ENCODE assay signal across 18 cellular contexts in genomic region chr16:49605536-49606241, GRCh38.
DNase-seq lines count a peak whose midpoint lies in the region; TF ChIP-seq lines count a peak whose summit lies in the region.
"Had no signal": no experiment of that assay in that cellular context is flagged by ENCODE, and none has a peak within 500 bp of the region (broad histone marks: within the 10 kb centered on the region; RNA-seq: fewer than 3 reads in every experiment).

No MANE protein-coding gene starts in this region.

- H3K27ac ChIP-seq in BLaER1 (peak overlapping the region; percentile 71), neural progenitor cell (no peak overlapping the region)
- H3K27ac ChIP-seq: 22Rv1, HL-60 had no signal

- H3K36me3 Mint-ChIP-seq in neural progenitor cell = peaks cover 15% of the 10 kb centered on the region
- H3K36me3 Mint-ChIP-seq in T-helper 2 cell treated with Interferon-gamma antibody and Interleukin-4, amounts not matched to agents 5 μg/mL and 100 μg/mL, for 36 hours (ENCODE audit: low read depth) = no peaks in the 10 kb centered on the region
- H3K36me3 Mint-ChIP-seq: CD4-positive, alpha-beta memory T cell had no signal

- H3K4me1 ChIP-seq in BLaER1 (peaks cover 90% of the 10 kb centered on the region), neural progenitor cell (peaks cover 16% of the 10 kb centered on the region)

- H4K20me1 ChIP-seq in BLaER1 = no peaks in the 10 kb centered on the region
- peaks cover 57% of the 10 kb centered on the region for H4K20me1 ChIP-seq in neural progenitor cell (ENCODE audit: low read depth)

- DNase-seq in NCI-H146 treated with DMSO at 0.1 percent for 48 hours (lab: John Stamatoyannopoulos, UW; ENCODE audit: unreplicated experiment) = peak; percentile 5
- DNase-seq in NCI-H146 (lab: John Stamatoyannopoulos, UW) = no peak
- DNase-seq in ecto neural progenitor cell (ENCODE audit: low spot score) = peak; percentile 32
- no peak for DNase-seq in neural progenitor cell (ENCODE audit: low spot score)
- no peak for DNase-seq in T-helper 2 cell treated with Interferon-gamma antibody and Interleukin-4, amounts not matched to agents 5 μg/mL and 100 μg/mL, for 36 hours (ENCODE audit: low spot score)
- no peak for DNase-seq in GF-D8 (lab: John Stamatoyannopoulos, UW)
- no peak for DNase-seq in COR-L47 (lab: John Stamatoyannopoulos, UW)
- DNase-seq: CD4-positive, alpha-beta memory T cell; DMS79 treated with DMSO at 0.1 percent for 48 hours; NCI-H1930; NCI-H2171 treated with DMSO at 0.1 percent for 48 hours; NCI-H446 treated with DMSO at 0.1 percent for 48 hours; NCI-H774 had no signal

- H3K9me3 ChIP-seq in BLaER1 (no peaks in the 10 kb centered on the region), neural progenitor cell (ENCODE audit: low read depth) (no peaks in the 10 kb centered on the region)

- peaks cover 2% of the 10 kb centered on the region for H3K27me3 Mint-ChIP-seq in neural progenitor cell (ENCODE audit: insufficient read depth, low read depth)
- H3K27me3 Mint-ChIP-seq in T-helper 2 cell treated with Interferon-gamma antibody and Interleukin-4, amounts not matched to agents 5 μg/mL and 100 μg/mL, for 36 hours (ENCODE audit: low read depth) = peaks cover 12% of the 10 kb centered on the region

- H3K4me3 Mint-ChIP-seq in neural progenitor cell = no peak overlapping the region
- no peak overlapping the region for H3K4me3 Mint-ChIP-seq in T-helper 2 cell treated with Interferon-gamma antibody and Interleukin-4, amounts not matched to agents 5 μg/mL and 100 μg/mL, for 36 hours
- H3K4me3 Mint-ChIP-seq: B cell; CD4-positive, alpha-beta memory T cell had no signal

- H3K27me3 ChIP-seq in BLaER1 = no peaks in the 10 kb centered on the region
- no peaks in the 10 kb centered on the region for H3K27me3 ChIP-seq in neural progenitor cell

- H3F3A ChIP-seq in neural progenitor cell (ENCODE audit: low read depth) = no peaks in the 10 kb centered on the region

- peaks cover 58% of the 10 kb centered on the region for H3K4me1 Mint-ChIP-seq in neural progenitor cell
- H3K4me1 Mint-ChIP-seq in T-helper 2 cell treated with Interferon-gamma antibody and Interleukin-4, amounts not matched to agents 5 μg/mL and 100 μg/mL, for 36 hours (ENCODE audit: low read depth) = no peaks in the 10 kb centered on the region
- H3K4me1 Mint-ChIP-seq: B cell; CD4-positive, alpha-beta memory T cell had no signal

- peak overlapping the region; percentile 74 for H3K27ac Mint-ChIP-seq in neural progenitor cell
- no peak overlapping the region for H3K27ac Mint-ChIP-seq in T-helper 2 cell treated with Interferon-gamma antibody and Interleukin-4, amounts not matched to agents 5 μg/mL and 100 μg/mL, for 36 hours
- H3K27ac Mint-ChIP-seq: B cell; CD4-positive, alpha-beta memory T cell had no signal

- H2AFZ ChIP-seq in neural progenitor cell (replicated peaks) = no peak overlapping the region

- H3K4me3 ChIP-seq in BLaER1 (no peak overlapping the region), neural progenitor cell (no peak overlapping the region)
- H3K4me3 ChIP-seq: GM12878 had no signal

- peak overlapping the region; percentile 44; the same call in 1 of the 2 replicates for H3K9ac ChIP-seq in BLaER1
- H3K9ac ChIP-seq in neural progenitor cell = no peak overlapping the region

- H3K4me2 ChIP-seq in BLaER1 (peak overlapping the region; percentile 82), neural progenitor cell (no peak overlapping the region)

- H3K36me3 ChIP-seq in BLaER1 = no peaks in the 10 kb centered on the region
- H3K36me3 ChIP-seq in neural progenitor cell = no peaks in the 10 kb centered on the region

- TF ChIP-seq CTCF in neural progenitor cell (IDR thresholded peaks at IDR 0.05) = no peak

- peaks cover 13% of the 10 kb centered on the region for H3K79me2 ChIP-seq in neural progenitor cell (ENCODE audit: low read depth)

- H3K9me3 Mint-ChIP-seq in neural progenitor cell = peaks cover 6% of the 10 kb centered on the region
- no peaks in the 10 kb centered on the region for H3K9me3 Mint-ChIP-seq in T-helper 2 cell treated with Interferon-gamma antibody and Interleukin-4, amounts not matched to agents 5 μg/mL and 100 μg/mL, for 36 hours
- H3K9me3 Mint-ChIP-seq: CD4-positive, alpha-beta memory T cell had no signal

Comparison
In these comparisons a context has a peak if more than half of its experiments do, and no peak if none do; other contexts are left out.
1. DNase-seq: peak in NCI-H146 treated with DMSO at 0.1 percent for 48 hours (single experiment) and ecto neural progenitor cell (single experiment); none in NCI-H146 (single experiment), neural progenitor cell (single experiment), T-helper 2 cell treated with Interferon-gamma antibody and Interleukin-4, amounts not matched to agents 5 μg/mL and 100 μg/mL, for 36 hours (single experiment), GF-D8 (single experiment) and COR-L47 (single experiment).